4 cellular contexts compared by ENCODE assay signal in genomic region chr20:97691-98090, GRCh38. TPM values are rescaled to one million over a fixed set of nuclear protein-coding genes. Genes with fewer than 3 reads are reported as not detected.
"Had no signal": no experiment of that assay in that cellular context is flagged by ENCODE, and none has a peak within 500 bp of the region (broad histone marks: within the 10 kb centered on the region; RNA-seq: fewer than 3 reads in every experiment).

No MANE protein-coding gene starts in this region.

RNA-seq across cellular contexts. Expression of gene DEFB125, which starts 10.2 kb away (rescaled TPM):
- total RNA-seq: LHCN-M2, M059J, MCF 10A, NCI-H460 had no signal

RNA-seq across cellular contexts. Expression of gene DEFB126, which starts 44.7 kb away (rescaled TPM):
- total RNA-seq: LHCN-M2, M059J, MCF 10A, NCI-H460 had no signal

RNA-seq across cellular contexts. Expression of gene DEFB127, which starts 59.6 kb away (rescaled TPM):
- total RNA-seq: LHCN-M2, M059J, MCF 10A, NCI-H460 had no signal
